11 cellular contexts compared by ENCODE assay signal in genomic region chr17:7745748-7746470, GRCh38. TPM values are rescaled to one million over a fixed set of nuclear protein-coding genes. Genes with fewer than 3 reads are reported as not detected.
DNase-seq lines count a peak whose midpoint lies in the region; ATAC-seq and TF ChIP-seq lines count a peak whose summit lies in the region.
"Had no signal": no experiment of that assay in that cellular context is flagged by ENCODE, and none has a peak within 500 bp of the region (broad histone marks: within the 10 kb centered on the region; RNA-seq: fewer than 3 reads in every experiment).

No MANE protein-coding gene starts in this region.

- no peak overlapping the region for H3K4me3 Mint-ChIP-seq in osteocyte (ENCODE audit: unreplicated experiment)
- H3K4me3 Mint-ChIP-seq in stimulated activated memory B cell treated with anti-CD40 and anti-IgM and Interleukin-4, amounts not matched to agents 10 μg/mL and 1 μg/mL and 100 μg/mL, for 72 hours = no peak overlapping the region

- peak; percentile 19 for TF ChIP-seq CTCF in choroid plexus epithelial cell (conservative IDR thresholded peaks at IDR 0.05; ENCODE audit: low read depth, low read length)
- TF ChIP-seq CTCF in osteocyte (IDR thresholded peaks at IDR 0.05) = peak; percentile 19

- no peak for ATAC-seq in HG03175 (IDR thresholded peaks at IDR 0.05; ENCODE audit: unreplicated experiment)
- ATAC-seq in stimulated activated memory B cell treated with anti-CD40 and anti-IgM and Interleukin-4, amounts not matched to agents 10 μg/mL and 1 μg/mL and 100 μg/mL, for 72 hours = no peak

- H3K36me3 Mint-ChIP-seq in osteocyte (ENCODE audit: unreplicated experiment) = no peaks in the 10 kb centered on the region
- peaks cover 5% of the 10 kb centered on the region for H3K36me3 Mint-ChIP-seq in stimulated activated memory B cell treated with anti-CD40 and anti-IgM and Interleukin-4, amounts not matched to agents 10 μg/mL and 1 μg/mL and 100 μg/mL, for 72 hours

- peaks cover 4% of the 10 kb centered on the region for H3K27me3 Mint-ChIP-seq in osteocyte (ENCODE audit: unreplicated experiment)
- H3K27me3 Mint-ChIP-seq in stimulated activated memory B cell treated with anti-CD40 and anti-IgM and Interleukin-4, amounts not matched to agents 10 μg/mL and 1 μg/mL and 100 μg/mL, for 72 hours = peaks cover 36% of the 10 kb centered on the region

- H3K9me3 Mint-ChIP-seq in osteocyte (ENCODE audit: unreplicated experiment) = peaks cover 5% of the 10 kb centered on the region
- H3K9me3 Mint-ChIP-seq in stimulated activated memory B cell treated with anti-CD40 and anti-IgM and Interleukin-4, amounts not matched to agents 10 μg/mL and 1 μg/mL and 100 μg/mL, for 72 hours = peaks cover 4% of the 10 kb centered on the region

- peak; percentile 93 for DNase-seq in ELR (ENCODE audit: low read depth)
- DNase-seq in NOMO-1 (lab: John Stamatoyannopoulos, UW; ENCODE audit: unreplicated experiment in 2 of 2) = peak; percentile 61 to 76
- peak; percentile 91 for DNase-seq in choroid plexus epithelial cell (ENCODE audit: low read depth)
- DNase-seq in osteocyte (ENCODE audit: extremely low spot score, unreplicated experiment) = no peak
- no peak for DNase-seq in activated T-cell treated with anti-CD3 and anti-CD28 coated beads for 4 hours
- DNase-seq in SHP77 treated with DMSO at 0.1 percent for 48 hours (lab: John Stamatoyannopoulos, UW) = no peak
- DNase-seq: activated effector memory CD4-positive, alpha-beta T cell treated with anti-CD3 and anti-CD28 coated beads, Interleukin-2, amount 50 U/mL, for 16 hours; NCI-H82; stimulated activated CD4-positive, alpha-beta T cell treated with anti-CD3 and anti-CD28 coated beads, Interleukin-1b, Interleukin-23, amount 100 ng/mL, for 48 hours had no signal

- H3K4me1 Mint-ChIP-seq in osteocyte (ENCODE audit: unreplicated experiment) = peaks cover 30% of the 10 kb centered on the region
- H3K4me1 Mint-ChIP-seq in stimulated activated memory B cell treated with anti-CD40 and anti-IgM and Interleukin-4, amounts not matched to agents 10 μg/mL and 1 μg/mL and 100 μg/mL, for 72 hours = no peaks in the 10 kb centered on the region

- H3K4me3 ChIP-seq in choroid plexus epithelial cell (ENCODE audit: low read depth, low read length) = no peak overlapping the region

- H3K27ac Mint-ChIP-seq in osteocyte (ENCODE audit: unreplicated experiment) = peak overlapping the region; percentile 58
- no peak overlapping the region for H3K27ac Mint-ChIP-seq in stimulated activated memory B cell treated with anti-CD40 and anti-IgM and Interleukin-4, amounts not matched to agents 10 μg/mL and 1 μg/mL and 100 μg/mL, for 72 hours

RNA-seq across cellular contexts. Expression of gene DNAH2, which starts 28.4 kb away (rescaled TPM):
- total RNA-seq in osteocyte = 0.03 and 0.05 TPM in 2 replicates

RNA-seq across cellular contexts. Expression of gene EFNB3, which starts 40.9 kb away (rescaled TPM):
- 12.3 and 12.7 TPM in 2 replicates for total RNA-seq in osteocyte

RNA-seq across cellular contexts. Expression of gene WRAP53, which starts 57.6 kb away (rescaled TPM):
- 11.8 and 13.4 TPM in 2 replicates for total RNA-seq in osteocyte

RNA-seq across cellular contexts. Expression of gene TP53, which starts 58.6 kb away (rescaled TPM):
- 98.7 and 99.5 TPM in 2 replicates for total RNA-seq in osteocyte

Comparison
In these comparisons a context has a peak if more than half of its experiments do, and no peak if none do; other contexts are left out.
1. DNase-seq: peak in ELR (single experiment), NOMO-1 (2 of 2) and choroid plexus epithelial cell (single experiment); none in osteocyte (single experiment), activated T-cell treated with anti-CD3 and anti-CD28 coated beads for 4 hours (single experiment) and SHP77 treated with DMSO at 0.1 percent for 48 hours (single experiment).